18 cellular contexts compared by ENCODE assay signal in genomic region chr20:39563406-39563805, GRCh38.
DNase-seq lines count a peak whose midpoint lies in the region; ATAC-seq and TF ChIP-seq lines count a peak whose summit lies in the region.
"Had no signal": no experiment of that assay in that cellular context is flagged by ENCODE, and none has a peak within 500 bp of the region (broad histone marks: within the 10 kb centered on the region; RNA-seq: fewer than 3 reads in every experiment).

No MANE protein-coding gene starts in this region.

- H3K36me3 Mint-ChIP-seq in activated naive CD4-positive, alpha-beta T cell treated with anti-CD3 and anti-CD28 coated beads, Interleukin-2, amount 50 U/mL, for 72 hours = no peaks in the 10 kb centered on the region
- H3K36me3 Mint-ChIP-seq: IgD-negative memory B cell had no signal

- H3K4me1 Mint-ChIP-seq in stimulated activated naive CD8-positive, alpha-beta T cell treated with anti-CD3 and anti-CD28 coated beads, Interleukin-15, amount 100 ng/mL, for 72 hours = no peaks in the 10 kb centered on the region

- no peaks in the 10 kb centered on the region for H3K27me3 Mint-ChIP-seq in stimulated activated naive CD8-positive, alpha-beta T cell treated with anti-CD3 and anti-CD28 coated beads, Interleukin-15, amount 100 ng/mL, for 72 hours
- H3K27me3 Mint-ChIP-seq: IgD-negative memory B cell had no signal

- no peaks in the 10 kb centered on the region for H3K9me3 Mint-ChIP-seq in activated naive CD4-positive, alpha-beta T cell treated with anti-CD3 and anti-CD28 coated beads, Interleukin-2, amount 50 U/mL, for 72 hours
- H3K9me3 Mint-ChIP-seq in stimulated activated naive CD8-positive, alpha-beta T cell treated with anti-CD3 and anti-CD28 coated beads, Interleukin-15, amount 100 ng/mL, for 72 hours = no peaks in the 10 kb centered on the region
- H3K9me3 Mint-ChIP-seq: IgD-negative memory B cell had no signal

- H3K27ac Mint-ChIP-seq in activated naive CD4-positive, alpha-beta T cell treated with anti-CD3 and anti-CD28 coated beads, Interleukin-2, amount 50 U/mL, for 72 hours = no peak overlapping the region
- no peak overlapping the region for H3K27ac Mint-ChIP-seq in stimulated activated naive CD8-positive, alpha-beta T cell treated with anti-CD3 and anti-CD28 coated beads, Interleukin-15, amount 100 ng/mL, for 72 hours
- H3K27ac Mint-ChIP-seq: IgD-negative memory B cell had no signal

- H3K4me3 Mint-ChIP-seq in stimulated activated naive CD8-positive, alpha-beta T cell treated with anti-CD3 and anti-CD28 coated beads, Interleukin-15, amount 100 ng/mL, for 72 hours = no peak overlapping the region

- DNase-seq in activated naive CD4-positive, alpha-beta T cell treated with anti-CD3 and anti-CD28 coated beads, Interleukin-2, amount 50 U/mL, for 72 hours (ENCODE audit: low spot score in 2 of 2) = no peak
- DNase-seq in activated naive CD4-positive, alpha-beta T cell treated with Interleukin-2 at 50 U/mL for 16 hours = no peak
- peak; percentile 8 for DNase-seq in GM20000 (ENCODE audit: low spot score)
- no peak for DNase-seq in stimulated activated naive CD8-positive, alpha-beta T cell treated with anti-CD3 and anti-CD28 coated beads, Interleukin-15, amount 100 ng/mL, for 72 hours
- DNase-seq in effector CD8-positive, alpha-beta T cell (lab: John Stamatoyannopoulos, UW) = no peak
- DNase-seq: activated CD4-positive, CD25-positive, alpha-beta regulatory T cell treated with anti-CD3 and anti-CD28 coated beads, Interleukin-2, amount 50 U/mL, for 72 hours; activated CD8-positive, alpha-beta memory T cell treated with anti-CD3 and anti-CD28 coated beads, Interleukin-2, amount 50 U/mL, for 4 hours; activated naive CD4-positive, alpha-beta T cell; DMS153; foreskin keratinocyte; NCI-H2081; Right ventricle myocardium superior; stomach; T-helper 1 cell had no signal

- no peak for TF ChIP-seq CTCF in GM20000 (IDR thresholded peaks at IDR 0.05; ENCODE audit: extremely low read depth, missing control alignments)

- ATAC-seq in activated naive CD4-positive, alpha-beta T cell treated with anti-CD3 and anti-CD28 coated beads, Interleukin-2, amount 50 U/mL, for 72 hours = peak; percentile 34 to 69
- peak; percentile 56 for ATAC-seq in HG03196 (IDR thresholded peaks at IDR 0.05; ENCODE audit: unreplicated experiment)
- peak; percentile 63 for ATAC-seq in stimulated activated naive CD8-positive, alpha-beta T cell treated with anti-CD3 and anti-CD28 coated beads, Interleukin-15, amount 100 ng/mL, for 72 hours
- no peak for ATAC-seq in HG03457 (IDR thresholded peaks at IDR 0.05; ENCODE audit: unreplicated experiment)
- no peak for ATAC-seq in GM21825 (IDR thresholded peaks at IDR 0.05; ENCODE audit: unreplicated experiment)
- ATAC-seq: foreskin keratinocyte had no signal

Comparison
In these comparisons a context has a peak if more than half of its experiments do, and no peak if none do; other contexts are left out.
1. ATAC-seq: peak in activated naive CD4-positive, alpha-beta T cell treated with anti-CD3 and anti-CD28 coated beads, Interleukin-2, amount 50 U/mL, for 72 hours (2 of 2), HG03196 (single experiment) and stimulated activated naive CD8-positive, alpha-beta T cell treated with anti-CD3 and anti-CD28 coated beads, Interleukin-15, amount 100 ng/mL, for 72 hours (single experiment); none in HG03457 (single experiment) and GM21825 (single experiment).